29 cellular contexts compared by ENCODE assay signal in the genomic region with DNA sequence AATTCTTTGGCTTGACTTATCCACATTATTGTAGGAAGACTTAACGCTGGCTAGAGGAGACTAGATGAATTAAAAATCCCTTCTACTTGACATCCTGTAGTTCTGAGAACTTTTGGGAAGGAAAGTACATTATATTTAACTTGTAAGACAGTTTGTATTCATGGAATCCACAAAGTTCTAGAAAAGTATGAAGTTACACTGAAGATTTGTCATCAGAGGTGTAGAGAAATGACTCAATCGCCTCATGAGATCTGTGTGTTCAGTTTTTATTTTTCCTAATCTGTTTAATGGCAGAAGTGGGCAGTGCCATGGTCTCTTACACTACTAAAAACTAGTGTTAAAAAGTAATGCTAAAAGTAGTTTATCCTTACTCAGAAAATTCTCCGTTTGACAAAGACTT.
"Had no signal": no experiment of that assay in that cellular context is flagged by ENCODE, and none has a peak within 500 bp of the region (broad histone marks: within the 10 kb centered on the region; RNA-seq: fewer than 3 reads in every experiment).

No MANE protein-coding gene starts in this region.

- H3K4me1 ChIP-seq: adrenal gland, body of pancreas, breast epithelium had no signal

- H3K9me3 ChIP-seq: adrenal gland, body of pancreas, breast epithelium had no signal

- H3K27ac ChIP-seq: adrenal gland, body of pancreas, brain microvascular endothelial cell, breast epithelium, VCaP had no signal

- H3K27me3 ChIP-seq: adrenal gland, body of pancreas, brain microvascular endothelial cell, breast epithelium had no signal

- DNase-seq: activated B cell treated with CpG ODN at 0.5 μM for 24 hours; activated CD4-positive, alpha-beta memory T cell treated with anti-CD3 and anti-CD28 coated beads for 36 hours; activated CD4-positive, alpha-beta T cell treated with anti-CD3 and anti-CD28 coated beads for 4 hours; activated CD4-positive, alpha-beta T cell treated with anti-CD3 and anti-CD28 coated beads, Interleukin-2, amount 10 ng/mL, durations not matched to agents 24 days and 14 days; activated CD4-positive, alpha-beta T cell treated with anti-CD3 and anti-CD28 coated beads, Interleukin-2, amount 50 U/mL, for 1 hour; activated CD4-positive, alpha-beta T cell treated with anti-CD3 and anti-CD28 coated beads, Interleukin-2, amount 50 U/mL, for 4 hours; activated CD4-positive, CD25-positive, alpha-beta regulatory T cell treated with anti-CD3 and anti-CD28 coated beads, Interleukin-2, amount 50 U/mL, for 72 hours; activated CD8-positive, alpha-beta memory T cell treated with anti-CD3 and anti-CD28 coated beads, Interleukin-2, amount 50 U/mL, for 4 hours; activated CD8-positive, alpha-beta T cell treated with anti-CD3 and anti-CD28 coated beads for 36 hours; activated effector memory CD4-positive, alpha-beta T cell treated with anti-CD3 and anti-CD28 coated beads, Interleukin-2, amount 50 U/mL, for 16 hours; activated gamma-delta T cell treated with Interleukin-2 at 50 U/mL for 16 hours; activated naive CD4-positive, alpha-beta T cell; activated naive CD4-positive, alpha-beta T cell treated with anti-CD3 and anti-CD28 coated beads for 36 hours; activated naive CD4-positive, alpha-beta T cell treated with anti-CD3 and anti-CD28 coated beads, Interleukin-2, amount 50 U/mL, for 16 hours; activated naive CD8-positive, alpha-beta T cell treated with anti-CD3 and anti-CD28 coated beads for 36 hours; activated T-cell treated with anti-CD3 and anti-CD28 coated beads for 4 hours; activated T-cell treated with anti-CD3 and anti-CD28 coated beads, Interleukin-2, amount 50 U/mL, for 1 hour; activated T-cell treated with anti-CD3 and anti-CD28 coated beads, Interleukin-2, amount 50 U/mL, for 4 hours; activated T-cell treated with anti-CD3 and anti-CD28 coated beads, Interleukin-2, amount 50 U/mL, for 72 hours; amniotic stem cell; aorta; body of pancreas; brain microvascular endothelial cell; central memory CD4-positive, alpha-beta T cell; T-helper 2 cell; T-helper 9 cell had no signal

- H3K4me3 ChIP-seq: adrenal gland, body of pancreas, breast epithelium had no signal

- H3K36me3 ChIP-seq: adrenal gland, brain microvascular endothelial cell, breast epithelium had no signal
